ENCODE assay signal across 15 cellular contexts in genomic region chr3:186959029-186959624, GRCh38. TPM values are rescaled to one million over a fixed set of nuclear protein-coding genes. Genes with fewer than 3 reads are reported as not detected.
DNase-seq lines count a peak whose midpoint lies in the region; ATAC-seq, FAIRE-seq and TF ChIP-seq lines count a peak whose summit lies in the region.
"Had no signal": no experiment of that assay in that cellular context is flagged by ENCODE, and none has a peak within 500 bp of the region (broad histone marks: within the 10 kb centered on the region; RNA-seq: fewer than 3 reads in every experiment).

No MANE protein-coding gene starts in this region.

- H3K79me2 ChIP-seq in OCI-LY1 (ENCODE audit: insufficient read depth, low read length), result peaks cover 55% of the 10 kb centered on the region
- no peaks in the 10 kb centered on the region for H3K79me2 ChIP-seq in GM23248 (ENCODE audit: insufficient read depth)

- no peak overlapping the region for H3K4me3 Mint-ChIP-seq in naive thymus-derived CD4-positive, alpha-beta T cell
- H3K4me3 Mint-ChIP-seq: central memory CD8-positive, alpha-beta T cell; nephron had no signal

- H3K4me1 ChIP-seq in OCI-LY1 (ENCODE audit: insufficient read depth, low read length, severe bottlenecking) (peaks cover 63% of the 10 kb centered on the region), GM23248 (ENCODE audit: insufficient read depth) (no peaks in the 10 kb centered on the region)
- peaks cover 0 to 25% of the 10 kb centered on the region in 2 donors for H3K4me1 ChIP-seq in naive thymus-derived CD4-positive, alpha-beta T cell (ENCODE audit: control insufficient read depth in 2 of 2, insufficient read depth in 2 of 2, low read length in 2 of 2)

- intact Hi-C loops in naive thymus-derived CD4-positive, alpha-beta T cell (cut with micrococcal nuclease), result no loop called here

- peaks cover 10 to 43% (median 22%) of the 10 kb centered on the region in 5 donors for H3K36me3 Mint-ChIP-seq in naive thymus-derived CD4-positive, alpha-beta T cell

- H3K9me3 Mint-ChIP-seq in naive thymus-derived CD4-positive, alpha-beta T cell, result peaks cover 0 to 3% (median 0%) of the 10 kb centered on the region in 11 donors
- H3K9me3 Mint-ChIP-seq: central memory CD8-positive, alpha-beta T cell; nephron had no signal

- no peak for ATAC-seq in naive thymus-derived CD4-positive, alpha-beta T cell

- no peaks in the 10 kb centered on the region for H3K9me3 ChIP-seq in OCI-LY1 (ENCODE audit: low read length)
- no peaks in the 10 kb centered on the region for H3K9me3 ChIP-seq in naive thymus-derived CD4-positive, alpha-beta T cell (ENCODE audit: control insufficient read depth in 2 of 3, low read length in 3 of 3)
- H3K9me3 ChIP-seq in GM23248 (ENCODE audit: low read depth), result no peaks in the 10 kb centered on the region
- H3K9me3 ChIP-seq in WERI-Rb-1 (ENCODE audit: severe bottlenecking), result no peaks in the 10 kb centered on the region
- H3K9me3 ChIP-seq: left ventricle myocardium inferior had no signal

- peaks cover 53 to 74% (median 66%) of the 10 kb centered on the region in 7 donors for H3K4me1 Mint-ChIP-seq in naive thymus-derived CD4-positive, alpha-beta T cell
- H3K4me1 Mint-ChIP-seq: nephron had no signal

- H3K27me3 ChIP-seq in OCI-LY1 (ENCODE audit: insufficient read depth, low read length) (no peaks in the 10 kb centered on the region), GM23248 (replicated peaks; ENCODE audit: insufficient read depth) (0 out of 2 replicates have a peak, but pooled peaks cover 18% of the 10 kb centered on the region), WERI-Rb-1 (ENCODE audit: insufficient read depth, low read depth, severe bottlenecking) (no peaks in the 10 kb centered on the region)
- H3K27me3 ChIP-seq in naive thymus-derived CD4-positive, alpha-beta T cell (ENCODE audit: control insufficient read depth in 2 of 2, insufficient read depth in 2 of 2, low read length in 2 of 2), result no peaks in the 10 kb centered on the region

- H3K27ac Mint-ChIP-seq in naive thymus-derived CD4-positive, alpha-beta T cell, result peak overlapping the region in 7 of 9 donors; percentile 36 to 78 (median 55)
- H3K27ac Mint-ChIP-seq: nephron had no signal

- H4K20me1 ChIP-seq in OCI-LY1 (ENCODE audit: insufficient read depth, low read length), result no peaks in the 10 kb centered on the region
- H4K20me1 ChIP-seq in GM23248 (ENCODE audit: insufficient read depth), result no peaks in the 10 kb centered on the region

- in situ Hi-C loops in GM23248 (cut with MboI), result no loop called here

- H3K27ac ChIP-seq in OCI-LY1 (ENCODE audit: low read depth, low read length, poor library complexity, severe bottlenecking) (peak overlapping the region; percentile 86), GM23248 (no peak overlapping the region), WERI-Rb-1 (no peak overlapping the region)
- no peak overlapping the region for H3K27ac ChIP-seq in naive thymus-derived CD4-positive, alpha-beta T cell (ENCODE audit: low read depth, low read length)

- 12 to 18% methylated on average over 3 of the region's 3 CpGs for WGBS in GM23248 (ENCODE audit: low coverage in 1 of 2, low lambda C conversion rate in 2 of 2, missing lambda C conversion rate in 2 of 2), 2 experiments

- CTCF ChIA-PET in naive thymus-derived CD4-positive, alpha-beta T cell (lab: Charles Lee), result interaction anchor here (0.7 kb wide), 1 partner anchor 110 kb away, joined by 3 read pairs; no protein-coding TSS in a partner anchor

- H3K4me2 ChIP-seq in OCI-LY1 (ENCODE audit: low read length), result peak overlapping the region; percentile 41; the same call in 1 of the 2 replicates
- H3K4me2 ChIP-seq in GM23248 (ENCODE audit: unreplicated experiment), result no peak overlapping the region

- DNase-seq in SIG-M5 treated with dmso at 0.1 percent for 504 hours (lab: John Stamatoyannopoulos, UW; ENCODE audit: unreplicated experiment) (peak; percentile 1), SIG-M5 (lab: John Stamatoyannopoulos, UW) (no peak), GM19239 (ENCODE audit: insufficient read length, low spot score) (no peak), NCI-H1417 (lab: John Stamatoyannopoulos, UW) (no peak), GM23248 (no peak), WERI-Rb-1 (no peak)
- DNase-seq in naive thymus-derived CD4-positive, alpha-beta T cell, result no peak
- DNase-seq: left ventricle myocardium inferior, NCI-H1092 treated with DMSO at 0.1 percent for 48 hours, NCI-H226 had no signal

- H2AFZ ChIP-seq in OCI-LY1 (ENCODE audit: low read length), result no peak overlapping the region
- H2AFZ ChIP-seq in GM23248, result no peak overlapping the region

- no peak overlapping the region for H3K4me3 ChIP-seq in OCI-LY1 (ENCODE audit: low read depth, low read length, poor library complexity, severe bottlenecking)
- no peak overlapping the region for H3K4me3 ChIP-seq in naive thymus-derived CD4-positive, alpha-beta T cell (ENCODE audit: low read length)
- no peak overlapping the region for H3K4me3 ChIP-seq in GM23248
- no peak overlapping the region for H3K4me3 ChIP-seq in WERI-Rb-1 (ENCODE audit: low read depth, low read length)
- H3K4me3 ChIP-seq: left ventricle myocardium inferior had no signal

- H3F3A ChIP-seq in OCI-LY1 (ENCODE audit: insufficient read depth, low read length) (peaks cover 8% of the 10 kb centered on the region; the same call in 1 of the 2 replicates), GM23248 (ENCODE audit: insufficient read depth) (no peaks in the 10 kb centered on the region)

- FAIRE-seq in GM19239 (lab: Jason Lieb, UNC), result peak; percentile 65
- FAIRE-seq: G401.6, H54 had no signal

- H3K9ac ChIP-seq in OCI-LY1 (ENCODE audit: low read length), result peak overlapping the region; percentile 15; the same call in 1 of the 2 replicates
- H3K9ac ChIP-seq in GM23248, result no peak overlapping the region

- H3K27me3 Mint-ChIP-seq in naive thymus-derived CD4-positive, alpha-beta T cell, result no peaks in the 10 kb centered on the region
- H3K27me3 Mint-ChIP-seq: central memory CD8-positive, alpha-beta T cell had no signal

- POLR2A ChIA-PET in naive thymus-derived CD4-positive, alpha-beta T cell (lab: Charles Lee), result no interaction called here

- TF ChIP-seq CTCF in OCI-LY1 (IDR thresholded peaks at IDR 0.05; ENCODE audit: low read length) (no peak), WERI-Rb-1 (IDR thresholded peaks at IDR 0.05; ENCODE audit: low read depth, low read length) (no peak)

- H3K9me2 ChIP-seq in OCI-LY1 (ENCODE audit: low read depth, low read length) (no peaks in the 10 kb centered on the region), GM23248 (ENCODE audit: insufficient read depth) (no peaks in the 10 kb centered on the region)

- peaks cover 56% of the 10 kb centered on the region for H3K36me3 ChIP-seq in OCI-LY1 (ENCODE audit: insufficient read depth, low read length)
- H3K36me3 ChIP-seq in naive thymus-derived CD4-positive, alpha-beta T cell (ENCODE audit: control insufficient read depth in 2 of 3, insufficient read depth in 3 of 3, low read length in 3 of 3), result peaks cover 0 to 8% (median 0%) of the 10 kb centered on the region in 3 experiments
- no peaks in the 10 kb centered on the region for H3K36me3 ChIP-seq in GM23248 (ENCODE audit: low read depth)
- H3K36me3 ChIP-seq in WERI-Rb-1, result no peaks in the 10 kb centered on the region; the same call in 1 of the 2 replicates

RNA-seq across cellular contexts. Expression of gene ST6GAL1, which starts 28.8 kb away (rescaled TPM):
- total RNA-seq in naive thymus-derived CD4-positive, alpha-beta T cell, result 100 to 1,000 TPM; 115 to 264 (median 160) TPM
- 100 to 1,000 TPM; 214 to 313 TPM for polyA plus RNA-seq in naive thymus-derived CD4-positive, alpha-beta T cell
- total RNA-seq in GM23248 (2014; rRNA removed; shearing (Covaris generic)), result not detected in 2 replicates
- polyA plus RNA-seq in GM23248 (2016; fragmentation: Nextera tagmentation; extraction: Ambion mirVana), result 0.20 and 0.41 TPM in 2 replicates

Comparison
In these comparisons a context has a peak if more than half of its experiments do, and no peak if none do; other contexts are left out.
1. RNA of gene ST6GAL1, which starts 28.8 kb away (total RNA-seq): 115 to 264 TPM in naive thymus-derived CD4-positive, alpha-beta T cell; not detected in GM23248; every median in the first group is over 100 times any median in the second.